In genomic region chrX:97524340-97524739, GRCh38 we compare ENCODE assay signal across 27 cellular contexts.
"Had no signal": no experiment of that assay in that cellular context is flagged by ENCODE, and none has a peak within 500 bp of the region (broad histone marks: within the 10 kb centered on the region; RNA-seq: fewer than 3 reads in every experiment).

No MANE protein-coding gene starts in this region.

- H3K4me3 Mint-ChIP-seq: activated CD4-positive, alpha-beta T cell treated with anti-CD3 and anti-CD28 coated beads, Interleukin-2, amount 10 ng/mL, durations not matched to agents 7 days and 5 days; activated CD8-positive, alpha-beta memory T cell treated with anti-CD3 and anti-CD28 coated beads, Interleukin-2, amount 10 ng/mL, durations not matched to agents 7 days and 5 days; activated CD8-positive, alpha-beta T cell treated with anti-CD3 and anti-CD28 coated beads for 36 hours; activated naive CD4-positive, alpha-beta T cell treated with anti-CD3 and anti-CD28 coated beads, Interleukin-2, amount 10 ng/mL, durations not matched to agents 7 days and 5 days; dendritic cell treated with granulocyte-macrophage colony-stimulating factor and Interleukin-4, amounts not matched to agents 40 ng/mL and 50 ng/mL, for 4 days; nephron; stimulated activated naive CD8-positive, alpha-beta T cell treated with anti-CD3 and anti-CD28 coated beads, Interleukin-15, amount 100 ng/mL, for 72 hours had no signal

- H3K36me3 ChIP-seq: heart left ventricle, pancreas, suprapubic skin, tibial nerve had no signal

- H3K4me3 ChIP-seq: body of pancreas, heart left ventricle, pancreas, psoas muscle, suprapubic skin, tibial nerve, uterus had no signal

- FAIRE-seq: endometrium, islet of Langerhans, TTC549 had no signal

- H3K27ac Mint-ChIP-seq: activated CD4-positive, alpha-beta T cell treated with anti-CD3 and anti-CD28 coated beads, Interleukin-2, amount 10 ng/mL, durations not matched to agents 7 days and 5 days; activated CD8-positive, alpha-beta memory T cell treated with anti-CD3 and anti-CD28 coated beads, Interleukin-2, amount 10 ng/mL, durations not matched to agents 7 days and 5 days; activated CD8-positive, alpha-beta T cell treated with anti-CD3 and anti-CD28 coated beads for 36 hours; activated naive CD4-positive, alpha-beta T cell treated with anti-CD3 and anti-CD28 coated beads, Interleukin-2, amount 10 ng/mL, durations not matched to agents 7 days and 5 days; dendritic cell treated with granulocyte-macrophage colony-stimulating factor and Interleukin-4, amounts not matched to agents 40 ng/mL and 50 ng/mL, for 4 days; nephron; stimulated activated naive CD8-positive, alpha-beta T cell treated with anti-CD3 and anti-CD28 coated beads, Interleukin-15, amount 100 ng/mL, for 72 hours had no signal

- H3K27me3 Mint-ChIP-seq: activated CD4-positive, alpha-beta T cell treated with anti-CD3 and anti-CD28 coated beads, Interleukin-2, amount 10 ng/mL, durations not matched to agents 7 days and 5 days; activated CD8-positive, alpha-beta memory T cell treated with anti-CD3 and anti-CD28 coated beads, Interleukin-2, amount 10 ng/mL, durations not matched to agents 7 days and 5 days; activated CD8-positive, alpha-beta T cell treated with anti-CD3 and anti-CD28 coated beads for 36 hours; activated naive CD4-positive, alpha-beta T cell treated with anti-CD3 and anti-CD28 coated beads, Interleukin-2, amount 10 ng/mL, durations not matched to agents 7 days and 5 days; dendritic cell treated with granulocyte-macrophage colony-stimulating factor and Interleukin-4, amounts not matched to agents 40 ng/mL and 50 ng/mL, for 4 days; stimulated activated naive CD8-positive, alpha-beta T cell treated with anti-CD3 and anti-CD28 coated beads, Interleukin-15, amount 100 ng/mL, for 72 hours had no signal

- H3K27me3 ChIP-seq: body of pancreas, pancreas, suprapubic skin, tibial nerve, uterus had no signal

- H3K27ac ChIP-seq: body of pancreas, heart left ventricle, pancreas, psoas muscle, suprapubic skin, tibial nerve, uterus, WERI-Rb-1 had no signal

- H3K4me1 ChIP-seq: body of pancreas, pancreas, psoas muscle, suprapubic skin, tibial nerve, uterus had no signal

- H3K4me1 Mint-ChIP-seq: activated CD4-positive, alpha-beta T cell treated with anti-CD3 and anti-CD28 coated beads, Interleukin-2, amount 10 ng/mL, durations not matched to agents 7 days and 5 days; activated naive CD4-positive, alpha-beta T cell treated with anti-CD3 and anti-CD28 coated beads, Interleukin-2, amount 10 ng/mL, durations not matched to agents 7 days and 5 days; nephron; stimulated activated naive CD8-positive, alpha-beta T cell treated with anti-CD3 and anti-CD28 coated beads, Interleukin-15, amount 100 ng/mL, for 72 hours had no signal

- ATAC-seq: activated CD8-positive, alpha-beta memory T cell treated with anti-CD3 and anti-CD28 coated beads, Interleukin-2, amount 10 ng/mL, durations not matched to agents 7 days and 5 days; activated CD8-positive, alpha-beta T cell treated with anti-CD3 and anti-CD28 coated beads for 36 hours; body of pancreas; esophagus mucosa; heart left ventricle; left ventricle myocardium superior; pancreas; psoas muscle; right cardiac atrium; stimulated activated naive CD8-positive, alpha-beta T cell treated with anti-CD3 and anti-CD28 coated beads, Interleukin-15, amount 100 ng/mL, for 72 hours had no signal

- H3K9me3 Mint-ChIP-seq: dendritic cell treated with granulocyte-macrophage colony-stimulating factor and Interleukin-4, amounts not matched to agents 40 ng/mL and 50 ng/mL, for 4 days had no signal

- H3K9me3 ChIP-seq: body of pancreas, pancreas, suprapubic skin, tibial nerve, uterus had no signal

- DNase-seq: activated CD4-positive, alpha-beta T cell treated with anti-CD3 and anti-CD28 coated beads, Interleukin-2, amount 10 ng/mL, durations not matched to agents 7 days and 5 days; activated CD4-positive, CD25-positive, alpha-beta regulatory T cell treated with anti-CD3 and anti-CD28 coated beads, Interleukin-2, amount 50 U/mL, for 72 hours; activated CD8-positive, alpha-beta memory T cell treated with anti-CD3 and anti-CD28 coated beads, Interleukin-2, amount 10 ng/mL, durations not matched to agents 7 days and 5 days; activated CD8-positive, alpha-beta T cell treated with anti-CD3 and anti-CD28 coated beads for 36 hours; activated effector memory CD4-positive, alpha-beta T cell treated with anti-CD3 and anti-CD28 coated beads, Interleukin-2, amount 50 U/mL, for 16 hours; activated naive CD4-positive, alpha-beta T cell treated with anti-CD3 and anti-CD28 coated beads, Interleukin-2, amount 10 ng/mL, durations not matched to agents 7 days and 5 days; activated T-cell treated with anti-CD3 and anti-CD28 coated beads for 4 hours; body of pancreas; effector CD4-positive, alpha-beta T cell; heart left ventricle; left ventricle myocardium superior; mammary epithelial cell; pancreas; psoas muscle; right cardiac atrium; stimulated activated CD4-positive, alpha-beta T cell treated with anti-CD3 and anti-CD28 coated beads, Interleukin-12 subunit alpha, Interleukin-12 subunit beta, amount 100 ng/mL, for 4 hours; stimulated activated naive CD8-positive, alpha-beta T cell treated with anti-CD3 and anti-CD28 coated beads, Interleukin-15, amount 100 ng/mL, for 72 hours; uterus; WERI-Rb-1 had no signal
